In the genomic region with DNA sequence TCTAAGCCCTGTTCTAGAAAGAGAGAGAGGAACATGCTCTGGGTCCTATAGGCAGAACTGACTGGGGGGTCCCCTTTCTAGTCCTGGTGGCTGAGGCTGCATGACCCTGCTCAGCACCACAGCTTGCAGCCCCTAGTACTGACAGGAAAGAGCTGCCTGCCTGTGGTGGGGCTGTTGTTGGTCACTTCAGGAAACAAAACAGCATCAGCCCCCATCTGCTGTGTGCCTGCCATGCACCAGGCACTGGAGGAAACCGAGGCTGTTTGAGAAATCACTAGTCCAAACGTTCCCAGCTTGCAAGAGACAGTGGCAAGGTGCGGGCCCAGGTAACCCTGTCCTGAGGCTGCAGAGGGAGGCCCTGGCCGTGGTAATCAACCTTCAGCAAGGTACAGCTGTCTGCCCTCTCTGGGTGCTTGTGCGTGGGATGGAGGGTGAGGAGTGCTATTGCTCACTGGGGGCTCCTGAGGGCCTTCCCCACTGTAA, we compare ENCODE assay signal across 12 cellular contexts.
DNase-seq lines count a peak whose midpoint lies in the region; ATAC-seq and TF ChIP-seq lines count a peak whose summit lies in the region.
"Had no signal": no experiment of that assay in that cellular context is flagged by ENCODE, and none has a peak within 500 bp of the region (broad histone marks: within the 10 kb centered on the region; RNA-seq: fewer than 3 reads in every experiment).

No MANE protein-coding gene starts in this region.

- H3K27me3 Mint-ChIP-seq in naive thymus-derived CD4-positive, alpha-beta T cell = no peaks in the 10 kb centered on the region

- no peaks in the 10 kb centered on the region for H3K9me3 Mint-ChIP-seq in naive thymus-derived CD4-positive, alpha-beta T cell
- H3K9me3 Mint-ChIP-seq: neural crest cell had no signal

- H3K9me3 ChIP-seq in naive thymus-derived CD4-positive, alpha-beta T cell (ENCODE audit: control insufficient read depth in 2 of 3, low read length in 3 of 3) = no peaks in the 10 kb centered on the region
- no peaks in the 10 kb centered on the region for H3K9me3 ChIP-seq in colonic mucosa
- H3K9me3 ChIP-seq: transverse colon had no signal

- H3K27ac ChIP-seq in naive thymus-derived CD4-positive, alpha-beta T cell (ENCODE audit: low read depth, low read length) = no peak overlapping the region
- H3K27ac ChIP-seq in colonic mucosa = no peak overlapping the region
- H3K27ac ChIP-seq: PC-9, transverse colon had no signal

- H3K4me3 Mint-ChIP-seq in naive thymus-derived CD4-positive, alpha-beta T cell = no peak overlapping the region
- H3K4me3 Mint-ChIP-seq: neural crest cell had no signal

- peaks cover 0 to 4% (median 0%) of the 10 kb centered on the region in 5 donors for H3K36me3 Mint-ChIP-seq in naive thymus-derived CD4-positive, alpha-beta T cell

- no peak for TF ChIP-seq CTCF in colonic mucosa (IDR thresholded peaks at IDR 0.05)

- ATAC-seq in GM18868 (IDR thresholded peaks at IDR 0.05; ENCODE audit: unreplicated experiment) (peak; percentile 41), GM21515 (IDR thresholded peaks at IDR 0.05; ENCODE audit: unreplicated experiment) (peak; percentile 48), HG03432 (IDR thresholded peaks at IDR 0.05; ENCODE audit: unreplicated experiment) (peak; percentile 60)
- ATAC-seq in naive thymus-derived CD4-positive, alpha-beta T cell = no peak

- H3K27me3 ChIP-seq in naive thymus-derived CD4-positive, alpha-beta T cell (ENCODE audit: control insufficient read depth in 2 of 2, insufficient read depth in 2 of 2, low read length in 2 of 2) = no peaks in the 10 kb centered on the region
- H3K27me3 ChIP-seq in colonic mucosa = no peaks in the 10 kb centered on the region
- H3K27me3 ChIP-seq: transverse colon had no signal

- POLR2A ChIA-PET in naive thymus-derived CD4-positive, alpha-beta T cell (lab: Charles Lee) = interaction anchor here (0.7 to 1.2 kb wide), 2 partner anchors 9 to 10 kb away, joined by 4 to 7 read pairs; no protein-coding TSS in a partner anchor

- H3K9ac ChIP-seq in colonic mucosa (ENCODE audit: low read depth in 2 of 2, low read length in 2 of 2) = no peak overlapping the region

- peaks cover 20 to 69% (median 65%) of the 10 kb centered on the region in 7 donors for H3K4me1 Mint-ChIP-seq in naive thymus-derived CD4-positive, alpha-beta T cell
- H3K4me1 Mint-ChIP-seq: neural crest cell had no signal

- H3K27ac Mint-ChIP-seq in naive thymus-derived CD4-positive, alpha-beta T cell = peak overlapping the region in 6 of 9 donors; percentile 33 to 86 (median 54)

- peaks cover 0 to 42% (median 0%) of the 10 kb centered on the region in 3 experiments for H3K36me3 ChIP-seq in naive thymus-derived CD4-positive, alpha-beta T cell (ENCODE audit: control insufficient read depth in 2 of 3, insufficient read depth in 3 of 3, low read length in 3 of 3)
- H3K36me3 ChIP-seq in colonic mucosa = no peaks in the 10 kb centered on the region
- H3K36me3 ChIP-seq: transverse colon had no signal

- intact Hi-C loops in naive thymus-derived CD4-positive, alpha-beta T cell (cut with micrococcal nuclease) = loop anchor here in 1 of 2 donors (5.0 kb wide), 1 partner anchor 65 kb away; no protein-coding TSS in a partner anchor
- intact Hi-C loops in colonic mucosa (cut with DNase I) = loop anchor here (10.0 kb wide), 1 partner anchor 88 kb away; no protein-coding TSS in a partner anchor

- no peak for DNase-seq in naive thymus-derived CD4-positive, alpha-beta T cell
- DNase-seq in NCI-H1417 (lab: John Stamatoyannopoulos, UW) (no peak), colonic mucosa (no peak), NCI-H2227 treated with DMSO at 0.1 percent for 48 hours (lab: John Stamatoyannopoulos, UW) (no peak), islet precursor cell (no peak)
- DNase-seq: activated CD4-positive, CD25-positive, alpha-beta regulatory T cell; PC-9; transverse colon had no signal

- CTCF ChIA-PET in naive thymus-derived CD4-positive, alpha-beta T cell (lab: Charles Lee) = interaction anchor here (1.2 kb wide), 1 partner anchor 24 kb away, joined by 3 read pairs; no protein-coding TSS in a partner anchor

- H3K4me1 ChIP-seq in naive thymus-derived CD4-positive, alpha-beta T cell (ENCODE audit: control insufficient read depth in 2 of 2, insufficient read depth in 2 of 2, low read length in 2 of 2) = peaks cover 24 to 29% of the 10 kb centered on the region in 2 donors
- no peaks in the 10 kb centered on the region for H3K4me1 ChIP-seq in colonic mucosa
- H3K4me1 ChIP-seq: transverse colon had no signal

- no peak overlapping the region for H3K4me3 ChIP-seq in naive thymus-derived CD4-positive, alpha-beta T cell (ENCODE audit: low read length)
- no peak overlapping the region for H3K4me3 ChIP-seq in colonic mucosa
- H3K4me3 ChIP-seq: PC-9, transverse colon had no signal
